ENCODE assay signal across 23 cellular contexts in the genomic region with DNA sequence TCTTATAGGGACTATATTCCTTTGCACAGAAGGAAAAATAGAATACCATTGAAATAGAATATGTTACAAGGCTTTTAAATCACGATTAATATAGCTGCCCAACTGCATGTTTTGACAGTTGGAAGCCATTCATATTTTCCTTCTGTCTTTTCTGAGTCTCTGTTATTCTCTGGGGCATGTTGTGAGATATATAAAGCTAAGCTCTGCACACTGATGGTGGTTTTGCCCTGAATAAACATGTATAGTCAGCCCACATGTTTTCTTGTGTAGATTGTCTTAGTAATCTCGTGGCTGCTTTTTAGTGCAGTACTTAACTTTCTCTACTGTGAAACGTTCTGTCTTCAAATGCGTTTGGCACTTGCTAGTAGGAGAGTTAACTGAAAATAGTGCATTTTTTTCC.
"Had no signal": no experiment of that assay in that cellular context is flagged by ENCODE, and none has a peak within 500 bp of the region (broad histone marks: within the 10 kb centered on the region; RNA-seq: fewer than 3 reads in every experiment).

No MANE protein-coding gene starts in this region.

- H3K27ac ChIP-seq: breast epithelium, esophagus muscularis mucosa, gastroesophageal sphincter, prostate gland, spleen, tibial artery, WERI-Rb-1 had no signal

- ATAC-seq: activated CD8-positive, alpha-beta memory T cell treated with anti-CD3 and anti-CD28 coated beads, Interleukin-2, amount 10 ng/mL, durations not matched to agents 7 days and 5 days; activated CD8-positive, alpha-beta T cell treated with anti-CD3 and anti-CD28 coated beads for 36 hours; activated naive CD4-positive, alpha-beta T cell treated with anti-CD3 and anti-CD28 coated beads, Interleukin-2, amount 50 U/mL, for 72 hours; gastroesophageal sphincter; naive thymus-derived CD4-positive, alpha-beta T cell had no signal

- H3K9me3 ChIP-seq: breast epithelium, gastroesophageal sphincter, prostate gland, tibial artery had no signal

- DNase-seq: activated CD4-positive, alpha-beta T cell treated with anti-CD3 and anti-CD28 coated beads, Interleukin-2, amount 10 ng/mL, durations not matched to agents 7 days and 5 days; activated CD4-positive, CD25-positive, alpha-beta regulatory T cell treated with anti-CD3 and anti-CD28 coated beads, Interleukin-2, amount 50 U/mL, for 72 hours; activated CD8-positive, alpha-beta memory T cell treated with anti-CD3 and anti-CD28 coated beads, Interleukin-2, amount 10 ng/mL, durations not matched to agents 7 days and 5 days; activated CD8-positive, alpha-beta T cell treated with anti-CD3 and anti-CD28 coated beads for 36 hours; activated gamma-delta T cell treated with Interleukin-2 at 50 U/mL for 16 hours; aorta; head of caudate nucleus; hypothalamus; naive thymus-derived CD4-positive, alpha-beta T cell; spleen; stimulated activated CD4-positive, alpha-beta T cell treated with anti-CD3 and anti-CD28 coated beads, Interleukin-4, amount 100 ng/mL, for 1 hour; stimulated activated naive CD4-positive, alpha-beta T cell treated with Interleukin-2 at 50 U/mL for 16 hours; tibial artery; WERI-Rb-1 had no signal

- H3K4me3 ChIP-seq: breast epithelium, esophagus muscularis mucosa, gastroesophageal sphincter, prostate gland, spleen, tibial artery had no signal

- H3K4me1 Mint-ChIP-seq: activated CD4-positive, alpha-beta T cell treated with anti-CD3 and anti-CD28 coated beads, Interleukin-2, amount 10 ng/mL, durations not matched to agents 7 days and 5 days; activated CD8-positive, alpha-beta memory T cell treated with anti-CD3 and anti-CD28 coated beads, Interleukin-2, amount 10 ng/mL, durations not matched to agents 7 days and 5 days; central memory CD8-positive, alpha-beta T cell; memory B cell; naive thymus-derived CD4-positive, alpha-beta T cell had no signal

- H3K27ac Mint-ChIP-seq: activated CD4-positive, alpha-beta T cell treated with anti-CD3 and anti-CD28 coated beads, Interleukin-2, amount 10 ng/mL, durations not matched to agents 7 days and 5 days; activated CD8-positive, alpha-beta memory T cell treated with anti-CD3 and anti-CD28 coated beads, Interleukin-2, amount 10 ng/mL, durations not matched to agents 7 days and 5 days; activated CD8-positive, alpha-beta T cell treated with anti-CD3 and anti-CD28 coated beads for 36 hours; activated naive CD4-positive, alpha-beta T cell treated with anti-CD3 and anti-CD28 coated beads, Interleukin-2, amount 50 U/mL, for 72 hours; memory B cell; naive thymus-derived CD4-positive, alpha-beta T cell had no signal

- H3K27me3 Mint-ChIP-seq: activated CD4-positive, alpha-beta T cell treated with anti-CD3 and anti-CD28 coated beads, Interleukin-2, amount 10 ng/mL, durations not matched to agents 7 days and 5 days; activated CD8-positive, alpha-beta memory T cell treated with anti-CD3 and anti-CD28 coated beads, Interleukin-2, amount 10 ng/mL, durations not matched to agents 7 days and 5 days; activated CD8-positive, alpha-beta T cell treated with anti-CD3 and anti-CD28 coated beads for 36 hours; central memory CD8-positive, alpha-beta T cell had no signal

- FAIRE-seq: colon, islet of Langerhans had no signal

- H3K36me3 ChIP-seq: breast epithelium, esophagus muscularis mucosa, gastroesophageal sphincter, prostate gland, spleen, tibial artery, WERI-Rb-1 had no signal

- H3K36me3 Mint-ChIP-seq: activated CD8-positive, alpha-beta memory T cell treated with anti-CD3 and anti-CD28 coated beads, Interleukin-2, amount 10 ng/mL, durations not matched to agents 7 days and 5 days; activated naive CD4-positive, alpha-beta T cell treated with anti-CD3 and anti-CD28 coated beads, Interleukin-2, amount 50 U/mL, for 72 hours; memory B cell; naive thymus-derived CD4-positive, alpha-beta T cell had no signal

- H3K27me3 ChIP-seq: breast epithelium, esophagus muscularis mucosa, gastroesophageal sphincter, spleen, tibial artery had no signal

- H3K4me1 ChIP-seq: breast epithelium, prostate gland, spleen, tibial artery had no signal

- H3K4me3 Mint-ChIP-seq: activated CD4-positive, alpha-beta T cell treated with anti-CD3 and anti-CD28 coated beads, Interleukin-2, amount 10 ng/mL, durations not matched to agents 7 days and 5 days; activated CD8-positive, alpha-beta memory T cell treated with anti-CD3 and anti-CD28 coated beads, Interleukin-2, amount 10 ng/mL, durations not matched to agents 7 days and 5 days; activated CD8-positive, alpha-beta T cell treated with anti-CD3 and anti-CD28 coated beads for 36 hours; central memory CD8-positive, alpha-beta T cell; memory B cell; naive thymus-derived CD4-positive, alpha-beta T cell had no signal
